In genomic region chr1:47444317-47444577, GRCh38 we compare ENCODE assay signal across 12 cellular contexts. TPM values are rescaled to one million over a fixed set of nuclear protein-coding genes. Genes with fewer than 3 reads are reported as not detected.
DNase-seq lines count a peak whose midpoint lies in the region; ATAC-seq, FAIRE-seq and TF ChIP-seq lines count a peak whose summit lies in the region.
"Had no signal": no experiment of that assay in that cellular context is flagged by ENCODE, and none has a peak within 500 bp of the region (broad histone marks: within the 10 kb centered on the region; RNA-seq: fewer than 3 reads in every experiment).

No MANE protein-coding gene starts in this region.

- H3K27ac ChIP-seq in iPS-20b (ENCODE audit: low read length): no peak overlapping the region

- no peaks in the 10 kb centered on the region for H3K9me3 Mint-ChIP-seq in activated T-helper 1 cell treated with anti-CD3 and anti-CD28 coated beads, Interleukin-12 subunit alpha, Interleukin-12 subunit beta, Interleukin-2, Interleukin-4 antibody, amounts not matched to agents 30 ng/mL and 10 ng/mL and 1 ng/mL, durations not matched to agents 14 hours and 24 hours and 36 hours
- H3K9me3 Mint-ChIP-seq in stimulated activated naive B cell treated with anti-CD40 and anti-IgM and Interleukin-4, amounts not matched to agents 10 μg/mL and 1 μg/mL and 100 μg/mL, for 72 hours: peaks cover 0 to 1% of the 10 kb centered on the region in 2 donors

- H3K27me3 ChIP-seq in iPS-20b (ENCODE audit: insufficient read depth, low read length): peaks cover 100% of the 10 kb centered on the region

- H3K36me3 Mint-ChIP-seq in activated T-helper 1 cell treated with anti-CD3 and anti-CD28 coated beads, Interleukin-12 subunit alpha, Interleukin-12 subunit beta, Interleukin-2, Interleukin-4 antibody, amounts not matched to agents 30 ng/mL and 10 ng/mL and 1 ng/mL, durations not matched to agents 14 hours and 24 hours and 36 hours (ENCODE audit: low read depth): peaks cover 3% of the 10 kb centered on the region
- peaks cover 3 to 8% of the 10 kb centered on the region in 2 donors for H3K36me3 Mint-ChIP-seq in stimulated activated naive B cell treated with anti-CD40 and anti-IgM and Interleukin-4, amounts not matched to agents 10 μg/mL and 1 μg/mL and 100 μg/mL, for 72 hours

- no peaks in the 10 kb centered on the region for H3K36me3 ChIP-seq in iPS-20b (ENCODE audit: insufficient read depth, low read depth, low read length)

- DNase-seq in activated CD4-positive, alpha-beta T cell treated with anti-CD3 and anti-CD28 coated beads for 48 hours: peak; percentile 15
- no peak for DNase-seq in activated CD4-positive, alpha-beta T cell treated with anti-CD3 and anti-CD28 coated beads, Interleukin-2, amount 50 U/mL, for 4 hours
- DNase-seq in activated T-helper 1 cell treated with anti-CD3 and anti-CD28 coated beads, Interleukin-12 subunit alpha, Interleukin-12 subunit beta, Interleukin-2, Interleukin-4 antibody, amounts not matched to agents 30 ng/mL and 10 ng/mL and 1 ng/mL, durations not matched to agents 14 hours and 24 hours and 36 hours (ENCODE audit: low spot score): no peak
- DNase-seq in stimulated activated naive B cell treated with anti-CD40 and anti-IgM and Interleukin-4, amounts not matched to agents 10 μg/mL and 1 μg/mL and 100 μg/mL, for 72 hours: no peak
- no peak for DNase-seq in GM12892 (ENCODE audit: insufficient read length)
- DNase-seq in NCI-H345 treated with DMSO at 0.1 percent for 48 hours (lab: John Stamatoyannopoulos, UW; ENCODE audit: unreplicated experiment): no peak
- DNase-seq in stimulated activated naive CD4-positive, alpha-beta T cell treated with Interleukin-2 at 50 U/mL for 16 hours (lab: John Stamatoyannopoulos, UW): no peak
- DNase-seq: amniotic stem cell, NCI-H1436 had no signal

- H3K4me1 Mint-ChIP-seq in activated T-helper 1 cell treated with anti-CD3 and anti-CD28 coated beads, Interleukin-12 subunit alpha, Interleukin-12 subunit beta, Interleukin-2, Interleukin-4 antibody, amounts not matched to agents 30 ng/mL and 10 ng/mL and 1 ng/mL, durations not matched to agents 14 hours and 24 hours and 36 hours (ENCODE audit: low read depth): peaks cover 14% of the 10 kb centered on the region
- peaks cover 20 to 24% of the 10 kb centered on the region in 2 donors for H3K4me1 Mint-ChIP-seq in stimulated activated naive B cell treated with anti-CD40 and anti-IgM and Interleukin-4, amounts not matched to agents 10 μg/mL and 1 μg/mL and 100 μg/mL, for 72 hours

- peak overlapping the region; percentile 80 for H3K27ac Mint-ChIP-seq in activated T-helper 1 cell treated with anti-CD3 and anti-CD28 coated beads, Interleukin-12 subunit alpha, Interleukin-12 subunit beta, Interleukin-2, Interleukin-4 antibody, amounts not matched to agents 30 ng/mL and 10 ng/mL and 1 ng/mL, durations not matched to agents 14 hours and 24 hours and 36 hours
- H3K27ac Mint-ChIP-seq in stimulated activated naive B cell treated with anti-CD40 and anti-IgM and Interleukin-4, amounts not matched to agents 10 μg/mL and 1 μg/mL and 100 μg/mL, for 72 hours: peak overlapping the region; percentile 87

- FAIRE-seq in GM12892 (lab: Jason Lieb, UNC): no peak

- peaks cover 22% of the 10 kb centered on the region; the same call in 1 of the 2 replicates for H3K4me1 ChIP-seq in iPS-20b (ENCODE audit: insufficient read depth, low read length)

- intact Hi-C loops in activated T-helper 1 cell treated with anti-CD3 and anti-CD28 coated beads, Interleukin-12 subunit alpha, Interleukin-12 subunit beta, Interleukin-2, Interleukin-4 antibody, amounts not matched to agents 30 ng/mL and 10 ng/mL and 1 ng/mL, durations not matched to agents 14 hours and 24 hours and 36 hours (cut with micrococcal nuclease): loop anchor here (1.0 to 2.0 kb wide), 3 partner anchors 10 to 265 kb away; no protein-coding TSS in a partner anchor

- H3K9me3 ChIP-seq in iPS-20b (ENCODE audit: insufficient read depth, low read depth, low read length): peaks cover 10% of the 10 kb centered on the region; the same call in 1 of the 2 replicates

- ATAC-seq in stimulated activated naive B cell treated with anti-CD40 and anti-IgM and Interleukin-4, amounts not matched to agents 10 μg/mL and 1 μg/mL and 100 μg/mL, for 72 hours (replicated peaks): no peak

- TF ChIP-seq POLR2A in GM12892 (IDR thresholded peaks at IDR 0.05; ENCODE audit: low read depth, low read length): no peak

- peaks cover 14% of the 10 kb centered on the region for H3K27me3 Mint-ChIP-seq in activated T-helper 1 cell treated with anti-CD3 and anti-CD28 coated beads, Interleukin-12 subunit alpha, Interleukin-12 subunit beta, Interleukin-2, Interleukin-4 antibody, amounts not matched to agents 30 ng/mL and 10 ng/mL and 1 ng/mL, durations not matched to agents 14 hours and 24 hours and 36 hours (ENCODE audit: insufficient read depth)
- H3K27me3 Mint-ChIP-seq in stimulated activated naive B cell treated with anti-CD40 and anti-IgM and Interleukin-4, amounts not matched to agents 10 μg/mL and 1 μg/mL and 100 μg/mL, for 72 hours: peaks cover 16 to 53% of the 10 kb centered on the region in 2 donors

- no peak overlapping the region for H3K9ac ChIP-seq in iPS-20b (ENCODE audit: low read depth, low read length)

- peak overlapping the region; percentile 50 for H3K4me3 ChIP-seq in iPS-20b (ENCODE audit: low read length)

- H3K4me3 Mint-ChIP-seq in activated T-helper 1 cell treated with anti-CD3 and anti-CD28 coated beads, Interleukin-12 subunit alpha, Interleukin-12 subunit beta, Interleukin-2, Interleukin-4 antibody, amounts not matched to agents 30 ng/mL and 10 ng/mL and 1 ng/mL, durations not matched to agents 14 hours and 24 hours and 36 hours: peak overlapping the region; percentile 62
- H3K4me3 Mint-ChIP-seq in stimulated activated naive B cell treated with anti-CD40 and anti-IgM and Interleukin-4, amounts not matched to agents 10 μg/mL and 1 μg/mL and 100 μg/mL, for 72 hours: peak overlapping the region; percentile 64 to 70

RNA-seq across cellular contexts. Expression of gene FOXD2, which starts 6.4 kb away (rescaled TPM):
- total RNA-seq in activated T-helper 1 cell treated with anti-CD3 and anti-CD28 coated beads, Interleukin-12 subunit alpha, Interleukin-12 subunit beta, Interleukin-2, Interleukin-4 antibody, amounts not matched to agents 30 ng/mL and 10 ng/mL and 1 ng/mL, durations not matched to agents 14 hours and 24 hours and 36 hours: 0.17 and 0.21 TPM in 2 replicates
- polyA plus RNA-seq in GM12892 (2012; ENCODE audit: missing spikeins): 0.13 TPM

RNA-seq across cellular contexts. Expression of gene FOXE3, which starts 28.2 kb away (rescaled TPM):
- not detected in 2 replicates for total RNA-seq in activated T-helper 1 cell treated with anti-CD3 and anti-CD28 coated beads, Interleukin-12 subunit alpha, Interleukin-12 subunit beta, Interleukin-2, Interleukin-4 antibody, amounts not matched to agents 30 ng/mL and 10 ng/mL and 1 ng/mL, durations not matched to agents 14 hours and 24 hours and 36 hours
- polyA plus RNA-seq in GM12892 (2012; ENCODE audit: missing spikeins): not detected
- total RNA-seq: liver, renal cortical epithelial cell had no signal
- polyA plus RNA-seq: liver had no signal
